In the genomic region with DNA sequence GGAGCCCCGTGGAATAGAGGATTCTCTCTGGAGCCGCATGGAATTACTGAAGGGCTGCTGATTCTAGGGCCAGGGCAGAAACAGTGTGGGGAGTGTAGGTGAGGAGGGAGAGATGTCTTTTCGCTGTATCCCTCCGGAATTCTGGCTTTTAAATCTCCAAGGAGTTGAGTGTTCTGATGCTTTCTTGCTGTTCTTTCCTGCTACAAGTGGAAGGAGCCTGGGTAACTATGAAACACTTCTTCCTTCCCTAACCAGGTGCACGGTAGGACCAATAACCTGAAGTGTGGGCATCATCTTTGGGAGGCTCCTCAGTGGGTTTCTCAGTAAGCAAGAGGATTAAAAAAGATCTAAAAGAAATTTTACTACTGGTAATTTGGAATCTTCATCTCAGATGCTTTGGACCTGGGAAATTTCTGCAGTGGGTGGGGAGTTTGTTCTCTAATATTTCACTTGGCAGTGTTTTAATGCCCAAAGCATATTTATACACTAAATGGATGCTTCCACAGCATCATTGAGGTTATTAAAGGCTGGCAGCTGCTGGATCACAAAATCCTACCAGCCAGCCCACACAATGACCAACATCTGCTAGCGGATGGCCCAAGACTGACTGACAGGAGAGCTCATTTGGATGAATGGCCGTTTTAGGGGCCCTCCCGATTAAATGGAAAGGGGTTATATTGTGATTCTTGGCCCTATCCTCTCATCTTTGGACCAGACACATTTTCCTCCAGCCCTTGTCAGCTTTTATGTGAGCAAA, we compare ENCODE assay signal across 11 cellular contexts. TPM values are rescaled to one million over a fixed set of nuclear protein-coding genes. Genes with fewer than 3 reads are reported as not detected.
A peak's percentile ranks its signal among the peaks of the same experiment; 100 is the strongest.
DNase-seq lines count a peak whose midpoint lies in the region; ATAC-seq and TF ChIP-seq lines count a peak whose summit lies in the region.
"Had no signal": no experiment of that assay in that cellular context is flagged by ENCODE, and none has a peak within 500 bp of the region (broad histone marks: within the 10 kb centered on the region; RNA-seq: fewer than 3 reads in every experiment).

No MANE protein-coding gene starts in this region.

- CTCF ChIA-PET in RWPE1 (lab: Yijun Ruan, JAX), result interaction anchor here (0.6 kb wide), 1 partner anchor 16 kb away, joined by 4 read pairs; no protein-coding TSS in a partner anchor

- TF ChIP-seq CTCF in right atrium auricular region (IDR thresholded peaks at IDR 0.05) (no peak), RWPE1 (conservative IDR thresholded peaks at IDR 0.05; ENCODE audit: low read depth) (no peak)

- H3K4me3 ChIP-seq in right atrium auricular region (peak overlapping the region; percentile 55 to 73), mesendoderm (ENCODE audit: low read length) (no peak overlapping the region)

- no peaks in the 10 kb centered on the region for H3K79me2 ChIP-seq in mesendoderm (ENCODE audit: control insufficient read depth, insufficient read depth, low read length)

- peak overlapping the region; percentile 77 for H3K4me3 Mint-ChIP-seq in activated T-helper 2 cell treated with anti-CD3 and anti-CD28 coated beads, Interferon-gamma antibody, Interleukin-2, Interleukin-4, amounts not matched to agents 10 μg/mL and 5 μg/mL and 100 μg/mL, durations not matched to agents 14 hours and 24 hours and 36 hours (ENCODE audit: low read depth)

- H3K79me1 ChIP-seq in mesendoderm (ENCODE audit: low read length), result no peaks in the 10 kb centered on the region

- no peak overlapping the region for H2BK5ac ChIP-seq in mesendoderm (ENCODE audit: low read length)

- no peak overlapping the region for H3K23ac ChIP-seq in mesendoderm (ENCODE audit: low read length)

- H3K4me1 Mint-ChIP-seq in activated T-helper 2 cell treated with anti-CD3 and anti-CD28 coated beads, Interferon-gamma antibody, Interleukin-2, Interleukin-4, amounts not matched to agents 10 μg/mL and 5 μg/mL and 100 μg/mL, durations not matched to agents 14 hours and 24 hours and 36 hours (ENCODE audit: low read depth), result peaks cover 17% of the 10 kb centered on the region

- no peak overlapping the region for H3K27ac Mint-ChIP-seq in activated T-helper 2 cell treated with anti-CD3 and anti-CD28 coated beads, Interferon-gamma antibody, Interleukin-2, Interleukin-4, amounts not matched to agents 10 μg/mL and 5 μg/mL and 100 μg/mL, durations not matched to agents 14 hours and 24 hours and 36 hours

- H3K4me2 ChIP-seq in mesendoderm (ENCODE audit: low read length), result no peak overlapping the region

- H4K8ac ChIP-seq in mesendoderm (ENCODE audit: low read depth, low read length), result no peak overlapping the region

- no CpG with 5 or more reads among the region's 8 CpGs for WGBS in mesendoderm (ENCODE audit: extremely low coverage, insufficient coverage, low lambda C conversion rate)

- no peaks in the 10 kb centered on the region for H3K9me3 Mint-ChIP-seq in activated T-helper 2 cell treated with anti-CD3 and anti-CD28 coated beads, Interferon-gamma antibody, Interleukin-2, Interleukin-4, amounts not matched to agents 10 μg/mL and 5 μg/mL and 100 μg/mL, durations not matched to agents 14 hours and 24 hours and 36 hours

- H3K27me3 ChIP-seq in right atrium auricular region (no peaks in the 10 kb centered on the region), mesendoderm (ENCODE audit: insufficient read depth, low read length, poor library complexity) (peaks cover 22% of the 10 kb centered on the region)

- peaks cover 3% of the 10 kb centered on the region for H3K36me3 Mint-ChIP-seq in activated T-helper 2 cell treated with anti-CD3 and anti-CD28 coated beads, Interferon-gamma antibody, Interleukin-2, Interleukin-4, amounts not matched to agents 10 μg/mL and 5 μg/mL and 100 μg/mL, durations not matched to agents 14 hours and 24 hours and 36 hours (ENCODE audit: low read depth)

- H3K4me1 ChIP-seq in right atrium auricular region (peaks cover 0 to 10% of the 10 kb centered on the region in 2 donors), mesendoderm (ENCODE audit: control insufficient read depth, low read depth, low read length) (peaks cover 5% of the 10 kb centered on the region)

- POLR2A ChIA-PET in RWPE1 (lab: Yijun Ruan, JAX; ENCODE audit: low non-redundant PET), result no interaction called here

- H3K27ac ChIP-seq in right atrium auricular region (no peak overlapping the region), mesendoderm (ENCODE audit: low read depth, low read length) (no peak overlapping the region), RWPE1 (no peak overlapping the region)
- H3K27ac ChIP-seq: HL-60 had no signal

- no peak overlapping the region for H2BK120ac ChIP-seq in mesendoderm (ENCODE audit: low read depth, low read length)

- DNase-seq in right atrium auricular region (ENCODE audit: low spot score) (no peak), left ventricle myocardium superior (no peak), mesendoderm (peak; percentile 3), A172 (ENCODE audit: low spot score) (no peak), RWPE1 (ENCODE audit: low spot score) (no peak), RKO (ENCODE audit: low spot score) (no peak)
- no peak for DNase-seq in activated T-helper 2 cell treated with anti-CD3 and anti-CD28 coated beads, Interferon-gamma antibody, Interleukin-2, Interleukin-4, amounts not matched to agents 10 μg/mL and 5 μg/mL and 100 μg/mL, durations not matched to agents 14 hours and 24 hours and 36 hours (ENCODE audit: low spot score)

- ATAC-seq in left ventricle myocardium superior (no peak), GM21423 (IDR thresholded peaks at IDR 0.05; ENCODE audit: unreplicated experiment) (no peak)
- ATAC-seq: activated CD4-positive, CD25-positive, alpha-beta regulatory T cell treated with anti-CD3 and anti-CD28 coated beads, Interleukin-2, amount 50 U/mL, for 24 hours; gastroesophageal sphincter had no signal

- H3K56ac ChIP-seq in mesendoderm (ENCODE audit: low read length), result no peak overlapping the region

- H2BK15ac ChIP-seq in mesendoderm (replicated peaks; ENCODE audit: low read depth), result no peak overlapping the region

- no peaks in the 10 kb centered on the region for H3K36me3 ChIP-seq in right atrium auricular region
- H3K36me3 ChIP-seq in mesendoderm (ENCODE audit: control insufficient read depth, insufficient read depth, low read length), result no peaks in the 10 kb centered on the region
- H3K36me3 ChIP-seq: gastroesophageal sphincter had no signal

- no peak overlapping the region for H4K5ac ChIP-seq in mesendoderm (ENCODE audit: low read length)

- no peak overlapping the region for H3K9ac ChIP-seq in mesendoderm (ENCODE audit: low read length)

- intact Hi-C loops in left ventricle myocardium superior (cut with micrococcal nuclease), result no loop called here
- intact Hi-C loops in activated T-helper 2 cell treated with anti-CD3 and anti-CD28 coated beads, Interferon-gamma antibody, Interleukin-2, Interleukin-4, amounts not matched to agents 10 μg/mL and 5 μg/mL and 100 μg/mL, durations not matched to agents 14 hours and 24 hours and 36 hours (cut with micrococcal nuclease), result loop anchor here (10.0 kb wide), 2 partner anchors 289 to 449 kb away; no protein-coding TSS in a partner anchor

- no peak overlapping the region for H2AK5ac ChIP-seq in mesendoderm (ENCODE audit: low read length)

- H3K4ac ChIP-seq in mesendoderm (ENCODE audit: low read depth, low read length), result no peak overlapping the region

- peaks cover 69% of the 10 kb centered on the region for H3K27me3 Mint-ChIP-seq in activated T-helper 2 cell treated with anti-CD3 and anti-CD28 coated beads, Interferon-gamma antibody, Interleukin-2, Interleukin-4, amounts not matched to agents 10 μg/mL and 5 μg/mL and 100 μg/mL, durations not matched to agents 14 hours and 24 hours and 36 hours (ENCODE audit: low read depth)

- H3K18ac ChIP-seq in mesendoderm (ENCODE audit: low read length), result no peak overlapping the region

- no peaks in the 10 kb centered on the region for H3K9me3 ChIP-seq in right atrium auricular region
- H3K9me3 ChIP-seq: gastroesophageal sphincter had no signal

RNA-seq across cellular contexts. Expression of gene EML6, which starts 2.1 kb away (rescaled TPM):
- total RNA-seq in right atrium auricular region (1 to 10 TPM; 1.1 to 1.2 TPM), left ventricle myocardium superior (0.59 TPM)
- 0.23 and 0.25 TPM in 2 replicates for total RNA-seq in activated T-helper 2 cell treated with anti-CD3 and anti-CD28 coated beads, Interferon-gamma antibody, Interleukin-2, Interleukin-4, amounts not matched to agents 10 μg/mL and 5 μg/mL and 100 μg/mL, durations not matched to agents 14 hours and 24 hours and 36 hours
- polyA plus RNA-seq in mesendoderm (2013, experiment 1 of 2), result 0.34 TPM
- 0.32 TPM for polyA plus RNA-seq in mesendoderm (2013, experiment 2 of 2)
- total RNA-seq in A172 (2014; rRNA removed; shearing (Covaris generic)), result 0.67 and 5.1 TPM in 2 replicates
